Comparison of ENCODE assay signal across 1 cellular context in genomic region chr16:56608043-56608875, GRCh38.
TF ChIP-seq lines count a peak whose summit lies in the region.

TSS of gene MT2A (plus strand) at chr16:56608584. CDS start at chr16:56608656, 72 bp downstream.

TF ChIP-seq in HEK293, 187 proteins besides CTCF, POLR2A, EP300 and RAD21 (continued from another document):
- TF ChIP-seq ZNF184 (tag by site-specific recombination; IDR thresholded peaks at IDR 0.05) (no peak), YY2 (tag by site-specific recombination; IDR thresholded peaks at IDR 0.05) (no peak), ZNF513 (tag by site-specific recombination; IDR thresholded peaks at IDR 0.05) (no peak), ZNF701 (tag by site-specific recombination; IDR thresholded peaks at IDR 0.05) (no peak), ZNF133 (tag by site-specific recombination; IDR thresholded peaks at IDR 0.05) (no peak), PRDM4 (tag by site-specific recombination; IDR thresholded peaks at IDR 0.05) (no peak), FEZF1 (tag by site-specific recombination; IDR thresholded peaks at IDR 0.05) (no peak), ZNF394 (tag by site-specific recombination; IDR thresholded peaks at IDR 0.05; ENCODE audit: borderline replicate concordance) (no peak), ZNF404 (tag by site-specific recombination; IDR thresholded peaks at IDR 0.05) (no peak), SCRT1 (tag by site-specific recombination; IDR thresholded peaks at IDR 0.05; ENCODE audit: borderline replicate concordance) (no peak), ZNF398 (tag by site-specific recombination; IDR thresholded peaks at IDR 0.05) (no peak), ZNF530 (tag by site-specific recombination; IDR thresholded peaks at IDR 0.05; ENCODE audit: low read depth) (no peak), HOXC10 (CRISPR knock-in tag; IDR thresholded peaks at IDR 0.05) (no peak), ZNF544 (tag by site-specific recombination; IDR thresholded peaks at IDR 0.05) (no peak), ZNF426 (tag by site-specific recombination; IDR thresholded peaks at IDR 0.05) (no peak), ZSCAN18 (tag by site-specific recombination; IDR thresholded peaks at IDR 0.05) (no peak), ZBTB20 (tag by site-specific recombination; IDR thresholded peaks at IDR 0.05) (peak; percentile 26; the same call in 1 of the 2 replicates), GLIS1 (tag by site-specific recombination; IDR thresholded peaks at IDR 0.05) (no peak), ZNF785 (tag by site-specific recombination; IDR thresholded peaks at IDR 0.05) (peak; percentile 26; the same call in 1 of the 2 replicates), ZNF548 (tag by site-specific recombination; IDR thresholded peaks at IDR 0.05) (no peak), MZF1 (tag by site-specific recombination; IDR thresholded peaks at IDR 0.05; ENCODE audit: borderline replicate concordance) (no peak), ZBTB44 (tag by site-specific recombination; IDR thresholded peaks at IDR 0.05) (peak; percentile 83), ZEB2 (tag by site-specific recombination; IDR thresholded peaks at IDR 0.05) (no peak), GLIS2 (tag by site-specific recombination; IDR thresholded peaks at IDR 0.05) (no peak), SP2 (tag by site-specific recombination; IDR thresholded peaks at IDR 0.05) (peak; percentile 71), ZNF555 (tag by site-specific recombination; conservative IDR thresholded peaks at IDR 0.05) (no peak), ZNF610 (tag by site-specific recombination; IDR thresholded peaks at IDR 0.05; ENCODE audit: borderline replicate concordance) (no peak), ZNF280C (tag by site-specific recombination; IDR thresholded peaks at IDR 0.05) (no peak), HOXD13 (CRISPR knock-in tag; IDR thresholded peaks at IDR 0.05; ENCODE audit: borderline replicate concordance) (no peak), ZNF560 (tag by site-specific recombination; IDR thresholded peaks at IDR 0.05; ENCODE audit: borderline replicate concordance) (no peak), ZBTB10 (tag by site-specific recombination; IDR thresholded peaks at IDR 0.05) (no peak), ZNF830 (tag by site-specific recombination; IDR thresholded peaks at IDR 0.05; ENCODE audit: low read depth) (no peak), ZNF324 (tag by site-specific recombination; IDR thresholded peaks at IDR 0.05) (no peak), ZNF274 (IDR thresholded peaks at IDR 0.05; ENCODE audit: low read length) (no peak), ZNF274 (tag by site-specific recombination; IDR thresholded peaks at IDR 0.05; ENCODE audit: borderline replicate concordance) (no peak), WT1 (tag by site-specific recombination; IDR thresholded peaks at IDR 0.05) (no peak), KLF16 (tag by site-specific recombination; IDR thresholded peaks at IDR 0.05) (peak; percentile 63; the same call in 1 of the 2 replicates), ZNF558 (tag by site-specific recombination; IDR thresholded peaks at IDR 0.05) (no peak), KLF8 (tag by site-specific recombination; IDR thresholded peaks at IDR 0.05) (peak; percentile 80), ZNF23 (tag by site-specific recombination; IDR thresholded peaks at IDR 0.05; ENCODE audit: borderline replicate concordance) (no peak), BCL11A (tag by site-specific recombination; IDR thresholded peaks at IDR 0.05; ENCODE audit: low read depth) (no peak), ZSCAN4 (tag by site-specific recombination; IDR thresholded peaks at IDR 0.05) (no peak), ZNF623 (tag by site-specific recombination; IDR thresholded peaks at IDR 0.05) (no peak), ZBTB17 (tag by site-specific recombination; IDR thresholded peaks at IDR 0.05) (no peak), ZNF211 (tag by site-specific recombination; IDR thresholded peaks at IDR 0.05; ENCODE audit: low read depth) (no peak), SCRT2 (tag by site-specific recombination; IDR thresholded peaks at IDR 0.05) (no peak)
